Comparison of ENCODE assay signal across 24 cellular contexts in the genomic region with DNA sequence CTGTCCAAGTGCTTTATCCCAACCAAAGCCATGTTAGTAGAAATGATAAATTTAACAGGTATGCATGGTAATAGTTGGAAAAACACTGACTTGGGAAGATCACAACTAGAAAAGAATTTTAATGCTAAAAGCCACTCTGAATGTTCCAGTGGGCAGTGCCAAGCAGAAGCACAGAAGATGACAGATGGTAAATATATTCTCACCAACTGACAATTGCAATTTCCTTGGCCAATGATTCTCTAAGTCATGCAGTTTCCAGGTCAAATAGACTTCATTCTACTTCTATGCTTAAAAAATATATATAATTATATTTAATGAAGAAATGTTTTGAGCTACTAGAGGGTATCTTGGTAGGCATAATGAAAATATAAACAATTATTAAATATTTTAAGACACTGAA.
DNase-seq lines count a peak whose midpoint lies in the region; ATAC-seq and TF ChIP-seq lines count a peak whose summit lies in the region.
"Had no signal": no experiment of that assay in that cellular context is flagged by ENCODE, and none has a peak within 500 bp of the region (broad histone marks: within the 10 kb centered on the region; RNA-seq: fewer than 3 reads in every experiment).

No MANE protein-coding gene starts in this region.

- in situ Hi-C loops in Panc1 (cut with HindIII; ENCODE audit: low pct_unique_long_range_greater_than_20kb, low sequenced_read_pairs) = no loop called here

- peak; percentile 57 for DNase-seq in NCI-H1694 treated with DMSO at 0.1 percent for 48 hours (lab: John Stamatoyannopoulos, UW)
- no peak for DNase-seq in NCI-H1694 (lab: John Stamatoyannopoulos, UW)
- peak; percentile 43 for DNase-seq in LHCN-M2 (ENCODE audit: low read depth)
- DNase-seq in Panc1 (ENCODE audit: low read depth, low spot score) = no peak
- DNase-seq in myocyte (ENCODE audit: low read depth) = peak; percentile 29
- no peak for DNase-seq in RKO (ENCODE audit: low spot score)
- no peak for DNase-seq in left lobe of liver (ENCODE audit: low spot score)
- DNase-seq in A673 (ENCODE audit: low spot score) = no peak
- DNase-seq: ACHN, DMS53, GDM1, MV-4-11, NCI-H1105 treated with DMSO at 0.1 percent for 48 hours, NCI-H146, NCI-H2029 treated with DMSO at 0.1 percent for 48 hours, NCI-H526, Peyer's patch, SIG-M5, T-helper 17 cell had no signal

- ATAC-seq in Panc1 = no peak
- no peak for ATAC-seq in left lobe of liver
- ATAC-seq: GM12878, GM23338, T-helper 17 cell had no signal

- H3K4me3 ChIP-seq in Panc1 (ENCODE audit: low read depth in 2 of 2, low read length in 2 of 2) = no peak overlapping the region
- H3K4me3 ChIP-seq in A673 (ENCODE audit: low read depth, low read length, poor library complexity, severe bottlenecking) = no peak overlapping the region
- H3K4me3 ChIP-seq: GM12878, GM23338, HAP-1, Peyer's patch, SK-N-MC had no signal

- CTCF ChIA-PET in Panc1 (lab: Charles Lee) = no interaction called here
- CTCF ChIA-PET in A673 (lab: Charles Lee) = no interaction called here

- BruUV-seq in Panc1 (replicated peaks; lab: Mats Ljungman, UMichigan) (no TSS peak), A673 (replicated peaks; lab: Mats Ljungman, UMichigan) (no TSS peak)

- intact Hi-C loops in Panc1 (cut with micrococcal nuclease; ENCODE audit: unreplicated experiment) = no loop called here
- intact Hi-C loops in A673 (cut with micrococcal nuclease; ENCODE audit: unreplicated experiment) = no loop called here

- no peaks in the 10 kb centered on the region for H3K27me3 ChIP-seq in Panc1 (ENCODE audit: control insufficient read depth, insufficient read depth, low read length)
- no peaks in the 10 kb centered on the region for H3K27me3 ChIP-seq in A673 (replicated peaks; ENCODE audit: insufficient read depth, low read depth, low read length, poor library complexity)
- H3K27me3 ChIP-seq: Peyer's patch had no signal

- no peaks in the 10 kb centered on the region for H3K4me1 ChIP-seq in Panc1 (ENCODE audit: control insufficient read depth, insufficient read depth, low read length)
- H3K4me1 ChIP-seq in A673 (ENCODE audit: insufficient read depth, low read length, poor library complexity, severe bottlenecking) = no peaks in the 10 kb centered on the region
- H3K4me1 ChIP-seq: HAP-1, Peyer's patch had no signal

- H3K36me3 ChIP-seq in Panc1 (ENCODE audit: control insufficient read depth, insufficient read depth, low read length) (no peaks in the 10 kb centered on the region), A673 (ENCODE audit: insufficient read depth, low read length, poor library complexity, severe bottlenecking) (no peaks in the 10 kb centered on the region)
- H3K36me3 ChIP-seq: HAP-1, Peyer's patch had no signal

- no peak for TF ChIP-seq CTCF in Panc1 (IDR thresholded peaks at IDR 0.05)
- no peak for TF ChIP-seq CTCF in A673 (conservative IDR thresholded peaks at IDR 0.05; ENCODE audit: low read depth, low read length)

- H3K27ac ChIP-seq in Panc1 (ENCODE audit: low read length) = peak overlapping the region; percentile 36; the same call in 1 of the 2 replicates
- no peak overlapping the region for H3K27ac ChIP-seq in A673 (ENCODE audit: low read depth, low read length, poor library complexity, severe bottlenecking)
- H3K27ac ChIP-seq: 22Rv1, Peyer's patch, SK-N-MC had no signal

- H3K9me3 ChIP-seq in Panc1 (ENCODE audit: control insufficient read depth, insufficient read depth, low read depth, low read length) = no peaks in the 10 kb centered on the region
- H3K9me3 ChIP-seq in A673 (ENCODE audit: low read depth, low read length, poor library complexity, severe bottlenecking) = no peaks in the 10 kb centered on the region
- H3K9me3 ChIP-seq: HAP-1, Peyer's patch had no signal

- POLR2A ChIA-PET in Panc1 (lab: Charles Lee) = no interaction called here
- POLR2A ChIA-PET in A673 (lab: Charles Lee; ENCODE audit: low non-redundant PET) = no interaction called here

Comparison
In these comparisons a context has a peak if more than half of its experiments do, and no peak if none do; other contexts are left out.
1. DNase-seq: peak in NCI-H1694 treated with DMSO at 0.1 percent for 48 hours (single experiment), LHCN-M2 (single experiment) and myocyte (single experiment); none in NCI-H1694 (single experiment), Panc1 (single experiment), RKO (single experiment), left lobe of liver (single experiment) and A673 (single experiment).